18 cellular contexts compared by ENCODE assay signal in the genomic region with DNA sequence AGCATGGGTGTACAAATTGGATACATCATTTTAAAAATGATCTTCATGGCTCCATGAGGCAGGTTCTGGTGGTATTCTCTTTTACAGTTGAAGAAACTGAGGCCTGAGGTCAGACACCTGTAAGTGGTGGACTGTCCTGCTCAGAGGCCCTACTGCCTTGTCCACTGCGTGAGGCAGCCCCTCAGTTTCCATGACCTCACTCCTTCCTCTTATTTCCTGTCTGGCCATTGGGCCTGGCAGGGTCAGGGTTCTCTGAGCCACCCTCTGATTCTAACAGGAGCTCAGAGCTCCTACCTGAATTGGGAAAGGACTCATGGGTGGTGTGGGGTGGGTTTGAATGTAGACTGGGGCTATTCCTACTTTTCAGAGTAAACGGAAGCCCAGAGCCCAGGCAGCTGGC. TPM values are rescaled to one million over a fixed set of nuclear protein-coding genes. Genes with fewer than 3 reads are reported as not detected.
DNase-seq lines count a peak whose midpoint lies in the region; ATAC-seq and TF ChIP-seq lines count a peak whose summit lies in the region.
"Had no signal": no experiment of that assay in that cellular context is flagged by ENCODE, and none has a peak within 500 bp of the region (broad histone marks: within the 10 kb centered on the region; RNA-seq: fewer than 3 reads in every experiment).

No MANE protein-coding gene starts in this region.

- H3K4me1 Mint-ChIP-seq in activated T-helper 17 cell treated with anti-CD3 and anti-CD28 coated beads, Interleukin-2, amount 50 U/mL, for 72 hours = peaks cover 42% of the 10 kb centered on the region
- H3K4me1 Mint-ChIP-seq in natural killer cell treated with Interleukin-12 subunit alpha and Interleukin-12 subunit beta and Interleukin-15 and Interleukin-18, amount 100 ng/mL, for 72 hours (ENCODE audit: low read depth in 2 of 2) = peaks cover 49 to 56% of the 10 kb centered on the region in 2 donors

- no peak for TF ChIP-seq EP300 in esophagus muscularis mucosa (IDR thresholded peaks at IDR 0.05)

- no peak for ATAC-seq in activated T-helper 17 cell treated with anti-CD3 and anti-CD28 coated beads, Interleukin-2, amount 50 U/mL, for 72 hours (replicated peaks)
- no peak for ATAC-seq in natural killer cell treated with Interleukin-12 subunit alpha and Interleukin-12 subunit beta and Interleukin-15 and Interleukin-18, amount 100 ng/mL, for 72 hours
- ATAC-seq in foreskin keratinocyte = no peak
- ATAC-seq: Panc1, Right ventricle myocardium inferior had no signal

- H3K4me3 ChIP-seq in esophagus muscularis mucosa (no peak overlapping the region), tibial artery (no peak overlapping the region)

- H3K27ac ChIP-seq in esophagus muscularis mucosa (replicated peaks in 1 of 4) = peak overlapping the region; percentile 56 to 98 (median 92)
- peak overlapping the region; percentile 4 to 79 for H3K27ac ChIP-seq in tibial artery
- H3K27ac ChIP-seq in foreskin keratinocyte = no peak overlapping the region

- H3K4me3 Mint-ChIP-seq in activated T-helper 17 cell treated with anti-CD3 and anti-CD28 coated beads, Interleukin-2, amount 50 U/mL, for 72 hours = no peak overlapping the region
- H3K4me3 Mint-ChIP-seq in natural killer cell treated with Interleukin-12 subunit alpha and Interleukin-12 subunit beta and Interleukin-15 and Interleukin-18, amount 100 ng/mL, for 72 hours = peak overlapping the region; percentile 18

- TF ChIP-seq CTCF in esophagus muscularis mucosa (IDR thresholded peaks at IDR 0.05) = no peak
- TF ChIP-seq CTCF in tibial artery (IDR thresholded peaks at IDR 0.05) = no peak
- TF ChIP-seq CTCF in foreskin keratinocyte (conservative IDR thresholded peaks at IDR 0.05) = no peak

- H3K9me3 ChIP-seq in esophagus muscularis mucosa (no peaks in the 10 kb centered on the region), tibial artery (no peaks in the 10 kb centered on the region)
- H3K9me3 ChIP-seq: BE2C had no signal

- no peaks in the 10 kb centered on the region for H3K9me3 Mint-ChIP-seq in activated T-helper 17 cell treated with anti-CD3 and anti-CD28 coated beads, Interleukin-2, amount 50 U/mL, for 72 hours
- H3K9me3 Mint-ChIP-seq in natural killer cell treated with Interleukin-12 subunit alpha and Interleukin-12 subunit beta and Interleukin-15 and Interleukin-18, amount 100 ng/mL, for 72 hours = no peaks in the 10 kb centered on the region
- H3K9me3 Mint-ChIP-seq: CD4-positive, alpha-beta memory T cell had no signal

- DNase-seq in esophagus muscularis mucosa (ENCODE audit: extremely low spot score) = no peak
- DNase-seq in natural killer cell treated with Interleukin-12 subunit alpha and Interleukin-12 subunit beta and Interleukin-15 and Interleukin-18, amount 100 ng/mL, for 72 hours (ENCODE audit: low spot score) = no peak
- DNase-seq in tibial artery = no peak
- DNase-seq in SIG-M5 (lab: John Stamatoyannopoulos, UW) = no peak
- DNase-seq in foreskin keratinocyte = no peak
- no peak for DNase-seq in AG08396 (ENCODE audit: low spot score)
- no peak for DNase-seq in NCI-H2196 (lab: John Stamatoyannopoulos, UW; ENCODE audit: unreplicated experiment)
- DNase-seq: BE2C; Calu3; CD4-positive, alpha-beta memory T cell; DMS53; NCI-H1048; NCI-H1436 treated with DMSO at 0.1 percent for 48 hours; NCI-H2081; NCI-H510A treated with DMSO at 0.1 percent for 48 hours had no signal

- TF ChIP-seq POLR2A in esophagus muscularis mucosa (IDR thresholded peaks at IDR 0.05; ENCODE audit: low read depth) = no peak

- peak overlapping the region; percentile 95 for H3K27ac Mint-ChIP-seq in activated T-helper 17 cell treated with anti-CD3 and anti-CD28 coated beads, Interleukin-2, amount 50 U/mL, for 72 hours
- peak overlapping the region; percentile 82 to 92 for H3K27ac Mint-ChIP-seq in natural killer cell treated with Interleukin-12 subunit alpha and Interleukin-12 subunit beta and Interleukin-15 and Interleukin-18, amount 100 ng/mL, for 72 hours

- H3K27me3 Mint-ChIP-seq in activated T-helper 17 cell treated with anti-CD3 and anti-CD28 coated beads, Interleukin-2, amount 50 U/mL, for 72 hours = no peaks in the 10 kb centered on the region
- H3K27me3 Mint-ChIP-seq in natural killer cell treated with Interleukin-12 subunit alpha and Interleukin-12 subunit beta and Interleukin-15 and Interleukin-18, amount 100 ng/mL, for 72 hours = no peaks in the 10 kb centered on the region
- H3K27me3 Mint-ChIP-seq: CD4-positive, alpha-beta memory T cell had no signal

- peaks cover 99% of the 10 kb centered on the region for H3K36me3 Mint-ChIP-seq in activated T-helper 17 cell treated with anti-CD3 and anti-CD28 coated beads, Interleukin-2, amount 50 U/mL, for 72 hours (ENCODE audit: low read depth)
- peaks cover 13% of the 10 kb centered on the region for H3K36me3 Mint-ChIP-seq in natural killer cell treated with Interleukin-12 subunit alpha and Interleukin-12 subunit beta and Interleukin-15 and Interleukin-18, amount 100 ng/mL, for 72 hours

- H3K36me3 ChIP-seq in esophagus muscularis mucosa = peaks cover 15 to 83% (median 55%) of the 10 kb centered on the region in 4 donors
- H3K36me3 ChIP-seq in tibial artery = peaks cover 31 to 61% (median 60%) of the 10 kb centered on the region in 3 donors

- WGBS in esophagus muscularis mucosa = 71% methylated on average over 2 of the region's 2 CpGs

- peaks cover 52 to 90% (median 86%) of the 10 kb centered on the region in 4 donors for H3K4me1 ChIP-seq in esophagus muscularis mucosa
- H3K4me1 ChIP-seq in tibial artery = peaks cover 0 to 52% (median 40%) of the 10 kb centered on the region in 4 donors
- H3K4me1 ChIP-seq in foreskin keratinocyte = peaks cover 18% of the 10 kb centered on the region

- H3K27me3 ChIP-seq in esophagus muscularis mucosa (no peaks in the 10 kb centered on the region), tibial artery (no peaks in the 10 kb centered on the region), foreskin keratinocyte (no peaks in the 10 kb centered on the region)
- H3K27me3 ChIP-seq: BE2C had no signal

- intact Hi-C loops in esophagus muscularis mucosa (cut with DNase I) = no loop called here
- intact Hi-C loops in tibial artery (cut with DNase I; ENCODE audit: low total_unique reads) = no loop called here

RNA-seq across cellular contexts. Expression of a gene that starts 17.5 kb away (rescaled TPM):
- 10 to 100 TPM; 21.8 to 25.9 TPM for total RNA-seq in activated T-helper 17 cell treated with anti-CD3 and anti-CD28 coated beads, Interleukin-2, amount 50 U/mL, for 72 hours
- 100 to 1,000 TPM in 1 of 4 donors, 10 to 100 TPM in 3; 41.5 to 103 (median 51.2) TPM for total RNA-seq in esophagus muscularis mucosa
- total RNA-seq in natural killer cell treated with Interleukin-12 subunit alpha and Interleukin-12 subunit beta and Interleukin-15 and Interleukin-18, amount 100 ng/mL, for 72 hours = 10 to 100 TPM; 31.2 to 47.2 TPM
- total RNA-seq in foreskin keratinocyte = 16.6 and 21.9 TPM in 2 replicates
- 11.3 and 14.2 TPM in 2 replicates for polyA plus RNA-seq in foreskin keratinocyte

RNA-seq across cellular contexts. Expression of a gene that starts 33.8 kb away (rescaled TPM):
- total RNA-seq in activated T-helper 17 cell treated with anti-CD3 and anti-CD28 coated beads, Interleukin-2, amount 50 U/mL, for 72 hours = 10 to 100 TPM; 44.4 to 53.1 TPM
- total RNA-seq in esophagus muscularis mucosa (1 to 10 TPM in 3 of 4 donors, under 1 TPM in 1; 0.78 to 4.4 (median 2.0) TPM), foreskin keratinocyte (16.0 and 18.6 TPM in 2 replicates)
- 10 to 100 TPM; 24.7 to 91.9 TPM for total RNA-seq in natural killer cell treated with Interleukin-12 subunit alpha and Interleukin-12 subunit beta and Interleukin-15 and Interleukin-18, amount 100 ng/mL, for 72 hours
- polyA plus RNA-seq in foreskin keratinocyte = 11.2 and 15.0 TPM in 2 replicates
- polyA plus RNA-seq: CD4-positive, alpha-beta memory T cell had no signal

RNA-seq across cellular contexts. Expression of a gene that starts 52.5 kb away (rescaled TPM):
- 10 to 100 TPM in 1 of 2 donors, 1 to 10 TPM in 1; 4.3 to 10.1 TPM for total RNA-seq in activated T-helper 17 cell treated with anti-CD3 and anti-CD28 coated beads, Interleukin-2, amount 50 U/mL, for 72 hours
- 10 to 100 TPM in 3 of 4 donors, 1 to 10 TPM in 1; 10.0 to 14.7 (median 11.0) TPM for total RNA-seq in esophagus muscularis mucosa
- total RNA-seq in natural killer cell treated with Interleukin-12 subunit alpha and Interleukin-12 subunit beta and Interleukin-15 and Interleukin-18, amount 100 ng/mL, for 72 hours = 1 to 10 TPM; 3.1 to 5.0 TPM
- 2.9 and 5.1 TPM in 2 replicates for total RNA-seq in foreskin keratinocyte
- 2.0 and 3.1 TPM in 2 replicates for polyA plus RNA-seq in foreskin keratinocyte
